In the genomic region with DNA sequence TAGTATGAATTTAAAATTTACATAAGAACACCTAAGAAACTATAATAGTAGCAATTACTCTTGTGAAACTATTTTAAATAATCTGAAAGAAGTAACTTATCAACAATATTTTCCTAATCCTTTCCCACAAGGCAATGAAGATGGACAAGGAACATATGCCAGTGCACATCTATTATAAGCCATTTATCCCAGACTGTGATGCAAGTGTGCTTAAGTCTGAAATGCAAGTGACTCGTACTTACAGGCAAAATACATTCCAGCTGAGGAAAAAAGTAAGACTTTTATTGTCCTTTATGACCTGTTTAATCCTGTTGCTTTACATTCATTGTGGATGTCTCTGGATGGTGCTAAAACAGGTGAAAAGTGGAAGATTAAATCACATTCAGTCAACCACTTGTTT, we compare ENCODE assay signal across 16 cellular contexts.
DNase-seq lines count a peak whose midpoint lies in the region; ATAC-seq and TF ChIP-seq lines count a peak whose summit lies in the region.
"Had no signal": no experiment of that assay in that cellular context is flagged by ENCODE, and none has a peak within 500 bp of the region (broad histone marks: within the 10 kb centered on the region; RNA-seq: fewer than 3 reads in every experiment).

No MANE protein-coding gene starts in this region.

- no peaks in the 10 kb centered on the region for H3K9me3 ChIP-seq in psoas muscle
- H3K9me3 ChIP-seq in upper lobe of left lung: no peaks in the 10 kb centered on the region
- H3K9me3 ChIP-seq: BLaER1 had no signal

- H3K4me1 ChIP-seq in psoas muscle (no peaks in the 10 kb centered on the region), upper lobe of left lung (no peaks in the 10 kb centered on the region)
- H3K4me1 ChIP-seq: BLaER1 had no signal

- 15 to 37% (median 21%) methylated on average over 1 of the region's 1 CpG for WGBS in psoas muscle, 3 donors
- WGBS in upper lobe of left lung, 2 donors: 22 to 43% methylated on average over 1 of the region's 1 CpG

- ATAC-seq in psoas muscle (no peak), upper lobe of left lung (ENCODE audit: low FRiP score in 2 of 2) (no peak)

- intact Hi-C loops in psoas muscle (cut with DNase I): no loop called here

- DNase-seq in EH (ENCODE audit: low read depth): peak; percentile 5
- DNase-seq in NCI-H226: peak; percentile 48
- peak; percentile 13 for DNase-seq in fibroblast of mammary gland (ENCODE audit: low read depth)
- DNase-seq in renal cortical epithelial cell (ENCODE audit: low read depth): peak; percentile 16
- DNase-seq in cerebellar cortex (ENCODE audit: low spot score): no peak
- DNase-seq in psoas muscle: no peak
- DNase-seq in NCI-H510A (lab: John Stamatoyannopoulos, UW): no peak
- DNase-seq in upper lobe of left lung: no peak
- DNase-seq: ACHN; CD8-positive, alpha-beta memory T cell; HCEC 1CT; MV-4-11; NCI-H1417 treated with DMSO at 0.1 percent for 48 hours; NCI-H2029; NCI-H524 treated with DMSO at 0.1 percent for 48 hours had no signal

- TF ChIP-seq CTCF in fibroblast of mammary gland (conservative IDR thresholded peaks at IDR 0.05; ENCODE audit: control insufficient read depth, insufficient read depth, low read depth, low read length): no peak
- no peak for TF ChIP-seq CTCF in psoas muscle (IDR thresholded peaks at IDR 0.05)
- no peak for TF ChIP-seq CTCF in upper lobe of left lung (IDR thresholded peaks at IDR 0.05)

- H3K27me3 ChIP-seq in psoas muscle (ENCODE audit: insufficient read depth in 3 of 3, low read length in 2 of 3) (no peaks in the 10 kb centered on the region), upper lobe of left lung (no peaks in the 10 kb centered on the region)
- H3K27me3 ChIP-seq: BLaER1 had no signal

- no peak for TF ChIP-seq POLR2A in upper lobe of left lung (IDR thresholded peaks at IDR 0.05)

- no peak for TF ChIP-seq EP300 in upper lobe of left lung (IDR thresholded peaks at IDR 0.05)

- no peak overlapping the region for H3K27ac ChIP-seq in psoas muscle
- H3K27ac ChIP-seq in upper lobe of left lung: no peak overlapping the region
- H3K27ac ChIP-seq: BLaER1 had no signal

- no peaks in the 10 kb centered on the region for H3K36me3 ChIP-seq in psoas muscle (ENCODE audit: insufficient read depth in 1 of 2, low read depth in 1 of 2)
- H3K36me3 ChIP-seq in upper lobe of left lung: no peaks in the 10 kb centered on the region
- H3K36me3 ChIP-seq: BLaER1 had no signal

- H3K4me3 ChIP-seq in fibroblast of mammary gland (ENCODE audit: control insufficient read depth, low read depth, low read length): no peak overlapping the region
- no peak overlapping the region for H3K4me3 ChIP-seq in psoas muscle
- no peak overlapping the region for H3K4me3 ChIP-seq in upper lobe of left lung
- H3K4me3 ChIP-seq: BLaER1 had no signal

Comparison
In these comparisons a context has a peak if more than half of its experiments do, and no peak if none do; other contexts are left out.
1. DNase-seq: peak in EH (single experiment), NCI-H226 (single experiment), fibroblast of mammary gland (single experiment) and renal cortical epithelial cell (single experiment); none in cerebellar cortex (single experiment), psoas muscle (0 of 2), NCI-H510A (single experiment) and upper lobe of left lung (0 of 2).